10 cellular contexts compared by ENCODE assay signal in the genomic region with DNA sequence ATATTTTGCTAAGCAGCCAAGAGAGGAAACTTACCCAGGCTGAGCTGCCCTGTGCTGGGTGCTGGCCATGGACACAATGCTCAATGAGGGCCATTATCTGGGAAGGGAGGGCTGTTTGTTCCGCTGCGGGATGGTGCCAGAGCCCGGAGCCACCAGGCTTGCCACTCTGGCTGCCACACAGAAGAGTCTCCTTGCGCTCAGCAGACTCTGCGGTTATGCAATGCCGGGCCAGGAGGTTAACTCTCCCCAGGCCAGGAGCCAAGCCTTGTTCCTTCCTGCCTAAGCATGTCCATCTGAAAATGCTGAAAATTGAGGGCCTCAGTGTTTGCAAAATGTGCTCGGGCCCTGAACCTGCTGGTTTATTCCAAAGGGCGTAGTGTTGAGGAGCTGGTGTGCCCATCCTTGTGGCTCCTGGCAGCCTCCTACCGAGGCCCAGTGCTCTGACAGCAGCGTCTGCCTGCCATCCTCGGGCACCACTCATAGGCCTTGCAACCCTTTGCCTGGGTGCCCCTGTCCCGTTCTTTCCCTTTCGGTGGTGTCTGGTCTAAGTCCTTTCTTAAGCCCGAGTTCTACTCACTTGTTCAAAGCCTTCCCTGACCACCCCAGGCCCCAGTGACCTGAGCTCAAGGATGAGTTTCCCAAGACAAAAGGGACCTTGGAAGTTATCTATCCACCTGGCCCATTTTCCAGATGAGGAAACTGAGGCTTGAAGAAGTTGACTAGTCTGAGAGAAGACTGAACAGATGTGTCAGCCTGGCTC.
DNase-seq lines count a peak whose midpoint lies in the region; ATAC-seq and TF ChIP-seq lines count a peak whose summit lies in the region.
"Had no signal": no experiment of that assay in that cellular context is flagged by ENCODE, and none has a peak within 500 bp of the region (broad histone marks: within the 10 kb centered on the region; RNA-seq: fewer than 3 reads in every experiment).

No MANE protein-coding gene starts in this region.

- intact Hi-C loops in MCF 10A (cut with micrococcal nuclease) (no loop called here), left cardiac atrium (cut with DNase I) (no loop called here), prostate gland (cut with DNase I) (no loop called here)

- H3K27ac ChIP-seq in GM23248 (no peak overlapping the region), prostate gland (peak overlapping the region in 1 of 2 donors; percentile 28), GM23338 (ENCODE audit: low read depth) (no peak overlapping the region)
- no peak overlapping the region for H3K27ac ChIP-seq in CD8-positive, alpha-beta memory T cell (ENCODE audit: low read depth, low read length)

- peaks cover 56% of the 10 kb centered on the region for H3K4me1 Mint-ChIP-seq in MCF 10A (ENCODE audit: insufficient read depth, unreplicated experiment)
- H3K4me1 Mint-ChIP-seq in CD8-positive, alpha-beta memory T cell, result peaks cover 24 to 27% (median 24%) of the 10 kb centered on the region in 3 donors
- peaks cover 21% of the 10 kb centered on the region for H3K4me1 Mint-ChIP-seq in GM23338

- H3K4me2 ChIP-seq in GM23248 (ENCODE audit: unreplicated experiment) (no peak overlapping the region), GM23338 (no peak overlapping the region)

- 52 to 56% methylated on average over 14 of the region's 14 CpGs for WGBS in GM23248 (ENCODE audit: low coverage in 1 of 2, low lambda C conversion rate in 2 of 2, missing lambda C conversion rate in 2 of 2), 2 experiments
- WGBS in prostate gland, result 44% methylated on average over 14 of the region's 14 CpGs

- peak overlapping the region; percentile 92 for H3K27ac Mint-ChIP-seq in MCF 10A (ENCODE audit: low read depth, unreplicated experiment)
- H3K27ac Mint-ChIP-seq in CD8-positive, alpha-beta memory T cell, result no peak overlapping the region
- H3K27ac Mint-ChIP-seq in GM23338, result no peak overlapping the region; the same call in 1 of the 2 replicates
- H3K27ac Mint-ChIP-seq: activated CD4-positive, alpha-beta memory T cell treated with anti-CD3 and anti-CD28 coated beads for 36 hours had no signal

- H3K79me2 ChIP-seq in GM23248 (ENCODE audit: insufficient read depth) (peaks cover 2% of the 10 kb centered on the region; the same call in 1 of the 2 replicates), GM23338 (replicated peaks; ENCODE audit: insufficient read depth) (no peaks in the 10 kb centered on the region)

- no peak overlapping the region for H3K4me3 ChIP-seq in GM23248
- no peak overlapping the region for H3K4me3 ChIP-seq in prostate gland
- no peak overlapping the region for H3K4me3 ChIP-seq in CD8-positive, alpha-beta memory T cell (ENCODE audit: low read length)
- H3K4me3 ChIP-seq in GM23338, result no peak overlapping the region

- H3K9ac ChIP-seq in GM23248, result no peak overlapping the region

- H3K27me3 ChIP-seq in GM23248 (replicated peaks; ENCODE audit: insufficient read depth), result no peaks in the 10 kb centered on the region
- H3K27me3 ChIP-seq in prostate gland (replicated peaks; ENCODE audit: insufficient read depth), result no peaks in the 10 kb centered on the region
- no peaks in the 10 kb centered on the region for H3K27me3 ChIP-seq in CD8-positive, alpha-beta memory T cell (ENCODE audit: insufficient read depth, low read length, poor library complexity, severe bottlenecking)
- H3K27me3 ChIP-seq in GM23338 (ENCODE audit: insufficient read depth), result no peaks in the 10 kb centered on the region

- no peak overlapping the region for H2AFZ ChIP-seq in GM23248
- no peak overlapping the region for H2AFZ ChIP-seq in GM23338

- in situ Hi-C loops in GM23248 (cut with MboI), result no loop called here

- H3F3A ChIP-seq in GM23248 (ENCODE audit: insufficient read depth) (0 out of 2 replicates have a peak, but pooled peaks cover 14% of the 10 kb centered on the region), GM23338 (replicated peaks; ENCODE audit: low read depth) (no peaks in the 10 kb centered on the region)

- TF ChIP-seq CTCF in MCF 10A (IDR thresholded peaks at IDR 0.05; ENCODE audit: unreplicated experiment) (no peak), prostate gland (IDR thresholded peaks at IDR 0.05) (no peak), GM23338 (conservative IDR thresholded peaks at IDR 0.05; ENCODE audit: low read depth in 2 of 2) (no peak)

- BruUV-seq in MCF 10A (replicated peaks; lab: Mats Ljungman, UMichigan), result no TSS peak

- H3K4me3 Mint-ChIP-seq in MCF 10A (ENCODE audit: unreplicated experiment), result no peak overlapping the region
- H3K4me3 Mint-ChIP-seq in CD8-positive, alpha-beta memory T cell, result no peak overlapping the region
- H3K4me3 Mint-ChIP-seq in GM23338, result no peak overlapping the region; the same call in 2 of the 3 replicates
- H3K4me3 Mint-ChIP-seq: activated CD4-positive, alpha-beta memory T cell treated with anti-CD3 and anti-CD28 coated beads for 36 hours had no signal

- H3K27me3 Mint-ChIP-seq in MCF 10A (ENCODE audit: insufficient read depth, unreplicated experiment) (no peaks in the 10 kb centered on the region), GM23338 (ENCODE audit: insufficient read depth, low read depth, poor library complexity) (peaks cover 16% of the 10 kb centered on the region)
- peaks cover 0 to 2% of the 10 kb centered on the region in 2 donors for H3K27me3 Mint-ChIP-seq in CD8-positive, alpha-beta memory T cell
- H3K27me3 Mint-ChIP-seq: activated CD4-positive, alpha-beta memory T cell treated with anti-CD3 and anti-CD28 coated beads for 36 hours had no signal

- DNase-seq in GM23248 (peak; percentile 46), MCF 10A (ENCODE audit: unreplicated experiment) (peak; percentile 84), left cardiac atrium (peak; percentile 91), prostate gland (ENCODE audit: low spot score) (peak; percentile 92), GM23338 (ENCODE audit: low spot score) (no peak)
- no peak for DNase-seq in CD8-positive, alpha-beta memory T cell
- DNase-seq: activated CD4-positive, alpha-beta memory T cell treated with anti-CD3 and anti-CD28 coated beads for 36 hours; DMS53 had no signal

- H3K9me3 ChIP-seq in GM23248 (ENCODE audit: low read depth) (no peaks in the 10 kb centered on the region), prostate gland (no peaks in the 10 kb centered on the region)
- H3K9me3 ChIP-seq in CD8-positive, alpha-beta memory T cell (ENCODE audit: low read length), result no peaks in the 10 kb centered on the region

- no peaks in the 10 kb centered on the region for H3K9me3 Mint-ChIP-seq in MCF 10A (ENCODE audit: unreplicated experiment)
- H3K9me3 Mint-ChIP-seq in CD8-positive, alpha-beta memory T cell, result no peaks in the 10 kb centered on the region
- no peaks in the 10 kb centered on the region for H3K9me3 Mint-ChIP-seq in GM23338
- H3K9me3 Mint-ChIP-seq: activated CD4-positive, alpha-beta memory T cell treated with anti-CD3 and anti-CD28 coated beads for 36 hours had no signal

- CTCF ChIA-PET in MCF 10A (lab: Yijun Ruan, JAX), result no interaction called here
- CTCF ChIA-PET in CD8-positive, alpha-beta memory T cell (lab: Charles Lee), result no interaction called here

- TF ChIP-seq POLR2A in prostate gland (IDR thresholded peaks at IDR 0.05), result no peak

- H3K36me3 Mint-ChIP-seq in MCF 10A (ENCODE audit: insufficient read depth, unreplicated experiment) (no peaks in the 10 kb centered on the region), GM23338 (ENCODE audit: low read depth) (no peaks in the 10 kb centered on the region)
- peaks cover 0 to 4% (median 1%) of the 10 kb centered on the region in 3 donors for H3K36me3 Mint-ChIP-seq in CD8-positive, alpha-beta memory T cell

- H4K20me1 ChIP-seq in GM23248 (ENCODE audit: insufficient read depth) (no peaks in the 10 kb centered on the region), GM23338 (replicated peaks; ENCODE audit: insufficient read depth) (no peaks in the 10 kb centered on the region)

- H3K9me2 ChIP-seq in GM23248 (ENCODE audit: insufficient read depth) (no peaks in the 10 kb centered on the region), GM23338 (ENCODE audit: insufficient read depth) (peaks cover 4% of the 10 kb centered on the region; the same call in 1 of the 2 replicates)

- H3K36me3 ChIP-seq in GM23248 (ENCODE audit: low read depth) (no peaks in the 10 kb centered on the region), prostate gland (no peaks in the 10 kb centered on the region), GM23338 (ENCODE audit: insufficient read depth) (no peaks in the 10 kb centered on the region)
- H3K36me3 ChIP-seq in CD8-positive, alpha-beta memory T cell (ENCODE audit: insufficient read depth, low read length), result no peaks in the 10 kb centered on the region

- ATAC-seq in left cardiac atrium (peak; percentile 96 to 97), GM21367 (IDR thresholded peaks at IDR 0.05; ENCODE audit: unreplicated experiment) (no peak), GM23338 (no peak), HG03469 (IDR thresholded peaks at IDR 0.05; ENCODE audit: unreplicated experiment) (no peak)

- POLR2A ChIA-PET in MCF 10A (lab: Yijun Ruan, JAX), result interaction anchor here (1.0 to 1.2 kb wide), 3 partner anchors 8 to 54 kb away, joined by 3 to 4 read pairs (median 3); no protein-coding TSS in a partner anchor
- POLR2A ChIA-PET in CD8-positive, alpha-beta memory T cell (lab: Charles Lee), result interaction anchor here (0.5 kb wide), 1 partner anchor 978 kb away, joined by 4 read pairs; no protein-coding TSS in a partner anchor

- H3K4me1 ChIP-seq in GM23248 (ENCODE audit: insufficient read depth), result peaks cover 34% of the 10 kb centered on the region
- peaks cover 7% of the 10 kb centered on the region for H3K4me1 ChIP-seq in prostate gland (replicated peaks)
- peaks cover 6% of the 10 kb centered on the region for H3K4me1 ChIP-seq in CD8-positive, alpha-beta memory T cell (ENCODE audit: insufficient read depth, low read length)
- no peaks in the 10 kb centered on the region for H3K4me1 ChIP-seq in GM23338 (ENCODE audit: insufficient read depth)

TF ChIP-seq in GM23338, 12 proteins besides CTCF, POLR2A, EP300 and RAD21:
- no peak for TF ChIP-seq ETS1 (IDR thresholded peaks at IDR 0.05)
- TF ChIP-seq ZNF331 (CRISPR knock-in tag; IDR thresholded peaks at IDR 0.05; ENCODE audit: low read depth), result no peak

Comparison
In these comparisons a context has a peak if more than half of its experiments do, and no peak if none do; other contexts are left out.
1. DNase-seq: peak in GM23248 (single experiment), MCF 10A (single experiment), left cardiac atrium (single experiment) and prostate gland (single experiment); none in CD8-positive, alpha-beta memory T cell (0 of 5) and GM23338 (single experiment).
2. ATAC-seq: peak in left cardiac atrium (2 of 2); none in GM21367 (single experiment), GM23338 (single experiment) and HG03469 (single experiment).